8 cellular contexts compared by ENCODE assay signal in genomic region chr3:12175844-12176453, GRCh38. TPM values are rescaled to one million over a fixed set of nuclear protein-coding genes. Genes with fewer than 3 reads are reported as not detected.
DNase-seq lines count a peak whose midpoint lies in the region; ATAC-seq and TF ChIP-seq lines count a peak whose summit lies in the region.

No MANE protein-coding gene starts in this region.

- peak; percentile 6 for DNase-seq in activated CD4-positive, alpha-beta T cell treated with anti-CD3 and anti-CD28 coated beads, Interleukin-2, amount 50 U/mL, for 1 hour
- DNase-seq in activated CD4-positive, alpha-beta T cell treated with anti-CD3 and anti-CD28 coated beads for 4 hours = no peak
- DNase-seq in OCI-M1 (lab: John Stamatoyannopoulos, UW) (peak; percentile 76), colonic mucosa (peak; percentile 76), thyroid gland (peak; percentile 63 to 75)

- no peak for TF ChIP-seq POLR2A in thyroid gland (IDR thresholded peaks at IDR 0.05)

- H3K27ac ChIP-seq in colonic mucosa (no peak overlapping the region), liver (ENCODE audit: low read depth in 1 of 2, low read length in 2 of 2) (no peak overlapping the region), thyroid gland (no peak overlapping the region)

- H3K9ac ChIP-seq in colonic mucosa (ENCODE audit: low read depth in 2 of 2, low read length in 2 of 2) = no peak overlapping the region
- H3K9ac ChIP-seq in liver (ENCODE audit: low read depth in 1 of 2, low read length in 2 of 2) = no peak overlapping the region

- intact Hi-C loops in colonic mucosa (cut with DNase I) = loop anchor here (2.0 to 10.0 kb wide), 3 partner anchors 37 to 309 kb away; partner anchors contain the start of gene TSEN2
- intact Hi-C loops in thyroid gland (cut with DNase I) = loop anchor here (10.0 kb wide), 1 partner anchor 109 kb away; the partner anchor contains the start of gene PPARG

- TF ChIP-seq RAD21 in liver (IDR thresholded peaks at IDR 0.05) = peak; percentile 94 to 95

- ATAC-seq in HG02678 (IDR thresholded peaks at IDR 0.05; ENCODE audit: unreplicated experiment) = peak; percentile 71
- no peak for ATAC-seq in GM19397 (IDR thresholded peaks at IDR 0.05; ENCODE audit: unreplicated experiment)

- no peaks in the 10 kb centered on the region for H3K9me3 ChIP-seq in colonic mucosa
- H3K9me3 ChIP-seq in liver (ENCODE audit: control insufficient read depth in 4 of 4, low read length in 3 of 4) = peaks cover 2 to 6% (median 4%) of the 10 kb centered on the region in 4 donors
- no peaks in the 10 kb centered on the region for H3K9me3 ChIP-seq in thyroid gland

- no peaks in the 10 kb centered on the region for H3K4me1 ChIP-seq in colonic mucosa
- peaks cover 0 to 3% (median 0%) of the 10 kb centered on the region in 4 donors for H3K4me1 ChIP-seq in liver (ENCODE audit: control insufficient read depth in 4 of 4, insufficient read depth in 4 of 4, low read length in 3 of 4)
- peaks cover 20 to 31% of the 10 kb centered on the region in 2 donors for H3K4me1 ChIP-seq in thyroid gland

- H3K36me3 ChIP-seq in colonic mucosa (no peaks in the 10 kb centered on the region), liver (ENCODE audit: control insufficient read depth in 4 of 4, insufficient read depth in 3 of 4, low read depth in 1 of 4, low read length in 3 of 4) (no peaks in the 10 kb centered on the region), thyroid gland (no peaks in the 10 kb centered on the region)

- TF ChIP-seq CTCF in colonic mucosa (IDR thresholded peaks at IDR 0.05) (peak; percentile 86), liver (IDR thresholded peaks at IDR 0.05; ENCODE audit: low read depth, low read length, missing input control) (peak; percentile 83), thyroid gland (IDR thresholded peaks at IDR 0.05) (peak; percentile 55 to 89 (median 78))

- H3K4me3 ChIP-seq in colonic mucosa (no peak overlapping the region), liver (ENCODE audit: low read depth in 1 of 3, low read length in 3 of 3) (no peak overlapping the region), thyroid gland (replicated peaks in 1 of 3) (no peak overlapping the region)

- 37% methylated on average over 3 of the region's 3 CpGs for WGBS in liver
- WGBS in thyroid gland, 2 donors = 52 to 57% methylated on average over 3 of the region's 3 CpGs

- no peaks in the 10 kb centered on the region for H3K27me3 ChIP-seq in colonic mucosa
- no peaks in the 10 kb centered on the region for H3K27me3 ChIP-seq in liver (ENCODE audit: control insufficient read depth in 4 of 4, insufficient read depth in 4 of 4, low read length in 3 of 4)
- no peaks in the 10 kb centered on the region for H3K27me3 ChIP-seq in thyroid gland

TF ChIP-seq in liver, 16 proteins besides CTCF, POLR2A, EP300 and RAD21:
- TF ChIP-seq RXRA (IDR thresholded peaks at IDR 0.05) (no peak), FOXA2 (IDR thresholded peaks at IDR 0.05) (no peak), JUND (IDR thresholded peaks at IDR 0.05) (no peak), ATF3 (IDR thresholded peaks at IDR 0.05) (no peak), TAF1 (conservative IDR thresholded peaks at IDR 0.05) (no peak), ZBTB33 (IDR thresholded peaks at IDR 0.05) (no peak), HNF4G (IDR thresholded peaks at IDR 0.05) (no peak), YY1 (IDR thresholded peaks at IDR 0.05) (no peak), EGR1 (IDR thresholded peaks at IDR 0.05; ENCODE audit: low read depth in 2 of 2) (no peak), MAX (IDR thresholded peaks at IDR 0.05) (no peak), SP1 (IDR thresholded peaks at IDR 0.05) (no peak)

RNA-seq across cellular contexts. Expression of gene TIMP4, which starts 17.2 kb away (rescaled TPM):
- total RNA-seq in colonic mucosa = 1 to 10 TPM; 2.0 to 3.1 TPM
- 1 to 10 TPM in 1 of 2 donors, under 1 TPM in 1; 0.70 to 1.7 TPM for total RNA-seq in liver
- under 1 TPM; 0.36 to 0.82 TPM for polyA plus RNA-seq in liver
- total RNA-seq in thyroid gland = 10 to 100 TPM; 25.4 to 35.3 (median 32.6) TPM

Comparison
In these comparisons a context has a peak if more than half of its experiments do, and no peak if none do; other contexts are left out.
1. DNase-seq: peak in activated CD4-positive, alpha-beta T cell treated with anti-CD3 and anti-CD28 coated beads, Interleukin-2, amount 50 U/mL, for 1 hour (single experiment), OCI-M1 (single experiment), colonic mucosa (single experiment) and thyroid gland (2 of 2); none in activated CD4-positive, alpha-beta T cell treated with anti-CD3 and anti-CD28 coated beads for 4 hours (0 of 2).
2. RNA of gene TIMP4, which starts 17.2 kb away (total RNA-seq): 25.4 to 35.3 TPM in thyroid gland; 2.0 to 3.1 TPM in colonic mucosa and 0.70 to 1.7 TPM in liver; every median in the first group is over 4 times any median in the second.
3. Peak in every context shown above with its lines, with median percentiles within 50 percentile points of each other: CTCF ChIP-seq.